20 cellular contexts compared by ENCODE assay signal in the genomic region with DNA sequence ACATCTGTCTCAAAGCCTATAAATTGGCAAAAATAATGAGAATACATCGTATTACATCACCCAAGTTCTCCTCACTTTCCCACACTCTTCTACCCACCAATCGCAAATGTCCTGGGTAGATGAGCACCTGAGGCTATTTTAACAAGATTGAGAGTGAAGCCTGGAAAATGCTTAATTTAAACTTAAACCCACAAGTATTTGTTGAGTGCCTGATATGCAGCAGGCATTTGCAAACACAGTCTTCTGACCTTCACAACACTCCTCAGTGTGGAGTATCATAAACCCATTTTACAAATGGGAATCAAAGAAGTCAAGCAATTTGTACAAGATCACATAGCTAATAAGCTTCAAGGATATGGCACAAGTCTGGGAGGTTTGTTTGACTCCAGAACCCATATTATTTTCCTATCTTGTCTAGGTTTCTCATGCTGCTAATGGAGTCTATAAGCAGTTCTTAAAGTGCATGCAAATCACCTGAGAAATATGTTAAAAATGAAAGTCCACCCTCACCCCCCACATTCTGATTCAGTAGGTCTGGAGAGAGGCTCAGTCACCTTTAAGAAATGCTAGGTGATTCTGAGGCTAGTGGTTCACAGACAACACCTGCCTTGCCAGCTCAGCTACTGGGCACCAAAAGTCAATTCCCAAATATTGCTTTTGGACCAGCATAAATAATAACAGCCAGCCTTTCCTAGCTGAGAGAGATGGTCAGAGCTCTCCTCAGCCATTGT. TPM values are rescaled to one million over a fixed set of nuclear protein-coding genes. Genes with fewer than 3 reads are reported as not detected.
"Had no signal": no experiment of that assay in that cellular context is flagged by ENCODE, and none has a peak within 500 bp of the region (broad histone marks: within the 10 kb centered on the region; RNA-seq: fewer than 3 reads in every experiment).

No MANE protein-coding gene starts in this region.

- H3K27ac ChIP-seq: sigmoid colon, skin epidermis, suprapubic skin, thyroid gland had no signal

- H3K4me1 ChIP-seq: sigmoid colon, thyroid gland had no signal

- H3K4me3 ChIP-seq: heart left ventricle, sigmoid colon, skin epidermis, suprapubic skin, thyroid gland had no signal

- H3K36me3 ChIP-seq: heart left ventricle, sigmoid colon, suprapubic skin, thyroid gland had no signal

- H3K27me3 ChIP-seq: heart left ventricle, sigmoid colon, suprapubic skin, thyroid gland had no signal

- H3K9me3 ChIP-seq: heart left ventricle, sigmoid colon, suprapubic skin, thyroid gland had no signal

- DNase-seq: cortex of kidney; effector memory CD4-positive, alpha-beta T cell; heart left ventricle; hippocampal formation; left ventricle myocardium superior; naive thymus-derived CD4-positive, alpha-beta T cell; nephron progenitor cell; posterior cingulate gyrus; sigmoid colon; stimulated activated CD4-positive, alpha-beta T cell treated with anti-CD3 and anti-CD28 coated beads, Interleukin-12 subunit alpha, Interleukin-12 subunit beta, amount 100 ng/mL, for 4 hours; stimulated activated naive CD4-positive, alpha-beta T cell treated with Interleukin-2 at 50 U/mL for 16 hours; thyroid gland had no signal

- ATAC-seq: esophagus mucosa had no signal

RNA-seq across cellular contexts. Expression of gene CCL2, which starts 34.9 kb away (rescaled TPM):
- polyA plus RNA-seq: naive thymus-derived CD4-positive, alpha-beta T cell had no signal

RNA-seq across cellular contexts. Expression of gene CCL7, which starts 49.8 kb away (rescaled TPM):
- total RNA-seq: esophagus mucosa; frontal cortex; glomerular endothelial cell; left ventricle myocardium superior; lung microvascular endothelial cell; naive thymus-derived CD4-positive, alpha-beta T cell; osteocyte; sigmoid colon; thyroid gland; ureter had no signal
- polyA plus RNA-seq: naive thymus-derived CD4-positive, alpha-beta T cell had no signal
